Comparison of ENCODE assay signal across 8 cellular contexts in the genomic region with DNA sequence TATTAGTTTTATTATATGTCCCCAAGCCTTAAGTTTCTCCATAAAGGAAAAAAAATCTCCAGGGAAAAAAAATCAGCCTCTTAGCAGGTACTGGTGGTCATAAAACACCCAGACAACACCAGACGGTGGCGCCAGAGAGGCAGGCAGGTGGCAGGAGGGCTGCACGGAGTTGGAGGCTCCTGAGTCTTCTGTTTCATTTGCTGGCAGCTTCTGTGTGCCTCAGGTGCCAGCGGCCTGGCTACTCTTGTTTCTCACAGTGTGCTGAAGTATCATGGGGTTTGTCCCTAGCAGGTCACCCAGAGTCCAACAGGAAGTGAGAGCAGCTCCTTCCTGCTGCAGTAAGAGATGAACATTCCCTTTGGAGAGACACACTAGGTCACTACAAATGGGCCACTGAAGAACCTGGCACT.
DNase-seq lines count a peak whose midpoint lies in the region; ATAC-seq, FAIRE-seq and TF ChIP-seq lines count a peak whose summit lies in the region.

No MANE protein-coding gene starts in this region.

- no peaks in the 10 kb centered on the region for H3K79me2 ChIP-seq in mammary epithelial cell (ENCODE audit: insufficient read depth, low read length)
- no peaks in the 10 kb centered on the region for H3K79me2 ChIP-seq in keratinocyte (ENCODE audit: control insufficient read depth, insufficient read depth, low read length)

- dilution Hi-C loops in mammary epithelial cell (cut with HindIII; ENCODE audit: low sequenced_read_pairs) (no loop called here), keratinocyte (cut with MboI; ENCODE audit: extremely low pct_ligation_motif_present, low sequenced_read_pairs) (no loop called here)

- in situ Hi-C loops in mammary epithelial cell (cut with MboI; ENCODE audit: low sequenced_read_pairs in 2 of 2) = no loop called here

- WGBS in mammary epithelial cell (ENCODE audit: low coverage, missing lambda C conversion rate) = 7% methylated on average over 4 of the region's 4 CpGs

- BruUV-seq in A673 (replicated peaks; lab: Mats Ljungman, UMichigan) (no TSS peak), mammary epithelial cell (replicated peaks; lab: Mats Ljungman, UMichigan) (no TSS peak)

- DNase-seq in A673 (ENCODE audit: low spot score) = peak; percentile 84
- peak; percentile 76 for DNase-seq in NCI-H2107 treated with DMSO at 0.1 percent for 48 hours (lab: John Stamatoyannopoulos, UW; ENCODE audit: unreplicated experiment)
- DNase-seq in mammary epithelial cell = peak; percentile 85
- DNase-seq in keratinocyte (ENCODE audit: low read depth, low spot score) = peak; percentile 74
- DNase-seq in stimulated activated CD4-positive, alpha-beta T cell treated with anti-CD3 and anti-CD28 coated beads, Interleukin-1b, Interleukin-23, amount 100 ng/mL, for 4 hours (ENCODE audit: low read depth in 2 of 2) = peak; percentile 86 to 89

- H3K9me3 ChIP-seq in A673 (ENCODE audit: low read depth, low read length, poor library complexity, severe bottlenecking) (no peaks in the 10 kb centered on the region), mammary epithelial cell (replicated peaks; ENCODE audit: insufficient read depth, low read length) (no peaks in the 10 kb centered on the region), keratinocyte (ENCODE audit: control insufficient read depth, low read depth, low read length) (no peaks in the 10 kb centered on the region)

- H4K20me1 ChIP-seq in mammary epithelial cell (ENCODE audit: insufficient read depth, low read length) (no peaks in the 10 kb centered on the region), keratinocyte (ENCODE audit: control insufficient read depth, extremely low read depth, insufficient read depth, low read length) (no peaks in the 10 kb centered on the region)

- peak; percentile 94 for TF ChIP-seq CTCF in A673 (conservative IDR thresholded peaks at IDR 0.05; ENCODE audit: low read depth, low read length)
- peak; percentile 96 for TF ChIP-seq CTCF in VCaP (conservative IDR thresholded peaks at IDR 0.05)
- TF ChIP-seq CTCF in mammary epithelial cell (conservative IDR thresholded peaks at IDR 0.05 in 1 of 2, IDR thresholded peaks at IDR 0.05 in 1 of 2; ENCODE audit: extremely low read depth in 1 of 2, insufficient read depth in 1 of 2, low read depth in 1 of 2, low read length in 2 of 2) = peak; percentile 93 to 97
- TF ChIP-seq CTCF in keratinocyte (optimal IDR thresholded peaks at IDR 0.05 in 1 of 3, IDR thresholded peaks at IDR 0.05 in 1 of 3, conservative IDR thresholded peaks at IDR 0.05 in 1 of 3; ENCODE audit: extremely low read depth in 1 of 3, insufficient read depth in 2 of 3, low read length in 3 of 3) = peak; percentile 89 to 92 (median 91)

- H3K4me2 ChIP-seq in mammary epithelial cell (ENCODE audit: insufficient read depth, low read depth, low read length) = peak overlapping the region; percentile 51
- peak overlapping the region; percentile 61 for H3K4me2 ChIP-seq in keratinocyte (ENCODE audit: control insufficient read depth, extremely low read depth, insufficient read depth, low read depth, low read length)

- no peaks in the 10 kb centered on the region for H3K36me3 ChIP-seq in A673 (ENCODE audit: insufficient read depth, low read length, poor library complexity, severe bottlenecking)
- no peaks in the 10 kb centered on the region for H3K36me3 ChIP-seq in mammary epithelial cell (ENCODE audit: insufficient read depth, low read length)
- H3K36me3 ChIP-seq in keratinocyte (ENCODE audit: control insufficient read depth in 2 of 2, extremely low read depth in 1 of 2, insufficient read depth in 2 of 2, low read length in 2 of 2) = no peaks in the 10 kb centered on the region

- H3K4me1 ChIP-seq in A673 (ENCODE audit: insufficient read depth, low read length, poor library complexity, severe bottlenecking) = peaks cover 5% of the 10 kb centered on the region
- peaks cover 16% of the 10 kb centered on the region for H3K4me1 ChIP-seq in mammary epithelial cell (ENCODE audit: insufficient read depth, low read length)
- H3K4me1 ChIP-seq in keratinocyte (ENCODE audit: control insufficient read depth, extremely low read depth, insufficient read depth, low read length) = peaks cover 28% of the 10 kb centered on the region

- H3K4me3 ChIP-seq in A673 (ENCODE audit: low read depth, low read length, poor library complexity, severe bottlenecking) (no peak overlapping the region), mammary epithelial cell (replicated peaks in 1 of 3; ENCODE audit: insufficient read depth in 1 of 3, low read depth in 2 of 3, low read length in 3 of 3) (no peak overlapping the region), keratinocyte (ENCODE audit: control insufficient read depth in 2 of 3, extremely low read depth in 1 of 3, insufficient read depth in 2 of 3, low read depth in 1 of 3, low read length in 3 of 3) (no peak overlapping the region)

- ATAC-seq in GM18520 (IDR thresholded peaks at IDR 0.05; ENCODE audit: unreplicated experiment) = peak; percentile 87
- peak; percentile 93 for ATAC-seq in HG03045 (IDR thresholded peaks at IDR 0.05; ENCODE audit: unreplicated experiment)

- FAIRE-seq in keratinocyte (lab: Jason Lieb, UNC) = peak; percentile 84

- intact Hi-C loops in A673 (cut with micrococcal nuclease; ENCODE audit: unreplicated experiment) = loop anchor here (1.0 to 2.0 kb wide), 2 partner anchors 123 to 199 kb away; partner anchors contain the start of gene GADD45A
- intact Hi-C loops in mammary epithelial cell (cut with micrococcal nuclease) = loop anchor here (1.0 to 2.0 kb wide), 5 partner anchors 26 to 199 kb away; no protein-coding TSS in a partner anchor

- H2AFZ ChIP-seq in mammary epithelial cell (ENCODE audit: low read depth, low read length) = peak overlapping the region; percentile 77
- H2AFZ ChIP-seq in keratinocyte (ENCODE audit: control insufficient read depth, low read length) = peak overlapping the region; percentile 51

- H3K9me1 ChIP-seq in keratinocyte (ENCODE audit: control insufficient read depth, extremely low read depth, insufficient read depth, low read length) = no peaks in the 10 kb centered on the region

- POLR2A ChIA-PET in A673 (lab: Charles Lee; ENCODE audit: low non-redundant PET) = no interaction called here

- CTCF ChIA-PET in A673 (lab: Charles Lee) = interaction anchor here (0.5 to 2.5 kb wide), 2 partner anchors 59 to 198 kb away, joined by 3 to 16 read pairs; no protein-coding TSS in a partner anchor
- CTCF ChIA-PET in mammary epithelial cell (lab: Charles Lee; ENCODE audit: low non-redundant PET) = interaction anchor here (1.0 to 1.3 kb wide), 2 partner anchors 123 to 198 kb away, joined by 5 to 6 read pairs; partner anchors contain the start of gene GADD45A

- H3K27me3 ChIP-seq in A673 (replicated peaks; ENCODE audit: insufficient read depth, low read depth, low read length, poor library complexity) (no peaks in the 10 kb centered on the region), mammary epithelial cell (ENCODE audit: insufficient read depth, low read length) (no peaks in the 10 kb centered on the region), keratinocyte (ENCODE audit: control insufficient read depth, extremely low read depth, insufficient read depth, low read length) (no peaks in the 10 kb centered on the region)

- H3K27ac ChIP-seq in A673 (ENCODE audit: low read depth, low read length, poor library complexity, severe bottlenecking) (no peak overlapping the region), VCaP (peak overlapping the region; percentile 73), mammary epithelial cell (ENCODE audit: insufficient read depth, low read depth, low read length) (peak overlapping the region; percentile 54), keratinocyte (ENCODE audit: control insufficient read depth, insufficient read depth, low read length) (peak overlapping the region; percentile 39)

- H3K9ac ChIP-seq in mammary epithelial cell (ENCODE audit: insufficient read depth, low read length) = peak overlapping the region; percentile 30
- peak overlapping the region; percentile 29 for H3K9ac ChIP-seq in keratinocyte (ENCODE audit: control insufficient read depth, extremely low read depth, insufficient read depth, low read length)
